ENCODE assay signal across 12 cellular contexts in the genomic region with DNA sequence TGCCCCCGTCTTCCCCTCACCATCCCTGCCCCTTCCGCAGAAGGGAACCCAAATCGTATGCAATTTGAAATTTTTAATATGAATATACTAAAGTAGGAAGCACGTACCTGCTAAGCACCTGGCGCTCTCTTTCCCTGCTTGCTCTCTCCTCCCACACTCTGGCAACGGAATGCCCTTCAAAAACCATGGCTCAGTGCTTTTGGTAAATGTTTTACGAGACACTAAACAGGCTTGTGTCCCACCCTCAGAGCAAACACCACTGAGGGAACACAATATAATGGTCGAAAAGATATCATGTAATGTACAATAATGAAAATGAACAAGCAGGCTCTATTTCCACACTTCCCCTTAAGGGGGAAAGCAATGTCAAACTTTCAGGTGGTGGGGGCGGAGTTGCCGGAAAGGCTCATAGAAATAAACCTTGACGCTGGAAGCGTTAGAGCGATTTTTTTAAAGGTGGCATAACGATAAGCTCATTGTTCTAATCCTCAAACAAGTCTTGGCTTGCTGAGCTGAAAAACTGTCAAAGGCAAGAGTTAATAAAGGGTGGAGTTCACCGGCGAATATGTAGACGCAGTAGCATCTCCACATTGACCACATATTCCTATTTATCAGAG.
DNase-seq lines count a peak whose midpoint lies in the region; ATAC-seq and TF ChIP-seq lines count a peak whose summit lies in the region.
"Had no signal": no experiment of that assay in that cellular context is flagged by ENCODE, and none has a peak within 500 bp of the region (broad histone marks: within the 10 kb centered on the region; RNA-seq: fewer than 3 reads in every experiment).

No MANE protein-coding gene starts in this region.

- peaks cover 0 to 19% (median 0%) of the 10 kb centered on the region in 4 donors for H3K4me1 ChIP-seq in right lobe of liver
- H3K4me1 ChIP-seq: tibial artery had no signal

- peak overlapping the region; percentile 10 for H3K27ac Mint-ChIP-seq in activated T-helper 1 cell treated with anti-CD3 and anti-CD28 coated beads, Interleukin-12 subunit alpha, Interleukin-12 subunit beta, Interleukin-2, Interleukin-4 antibody, amounts not matched to agents 30 ng/mL and 10 ng/mL and 1 ng/mL, durations not matched to agents 14 hours and 24 hours and 36 hours

- H3K36me3 Mint-ChIP-seq in activated T-helper 1 cell treated with anti-CD3 and anti-CD28 coated beads, Interleukin-12 subunit alpha, Interleukin-12 subunit beta, Interleukin-2, Interleukin-4 antibody, amounts not matched to agents 30 ng/mL and 10 ng/mL and 1 ng/mL, durations not matched to agents 14 hours and 24 hours and 36 hours (ENCODE audit: low read depth), result peaks cover 5% of the 10 kb centered on the region

- no peaks in the 10 kb centered on the region for H3K9me3 ChIP-seq in right lobe of liver
- H3K9me3 ChIP-seq: tibial artery had no signal

- ATAC-seq in right lobe of liver (peak; percentile 69 to 87 (median 80)), HG03097 (IDR thresholded peaks at IDR 0.05; ENCODE audit: low FRiP score, unreplicated experiment) (no peak)

- no peaks in the 10 kb centered on the region for H3K27me3 Mint-ChIP-seq in activated T-helper 1 cell treated with anti-CD3 and anti-CD28 coated beads, Interleukin-12 subunit alpha, Interleukin-12 subunit beta, Interleukin-2, Interleukin-4 antibody, amounts not matched to agents 30 ng/mL and 10 ng/mL and 1 ng/mL, durations not matched to agents 14 hours and 24 hours and 36 hours (ENCODE audit: insufficient read depth)

- H3K27ac ChIP-seq in right lobe of liver, result peak overlapping the region; percentile 72 to 86 (median 83)
- H3K27ac ChIP-seq: tibial artery had no signal

- H3K36me3 ChIP-seq in right lobe of liver, result no peaks in the 10 kb centered on the region
- H3K36me3 ChIP-seq: tibial artery had no signal

- no peaks in the 10 kb centered on the region for H3K9me3 Mint-ChIP-seq in activated T-helper 1 cell treated with anti-CD3 and anti-CD28 coated beads, Interleukin-12 subunit alpha, Interleukin-12 subunit beta, Interleukin-2, Interleukin-4 antibody, amounts not matched to agents 30 ng/mL and 10 ng/mL and 1 ng/mL, durations not matched to agents 14 hours and 24 hours and 36 hours
- H3K9me3 Mint-ChIP-seq: activated T-cell treated with anti-CD3 and anti-CD28 coated beads, Interleukin-2, amount 50 U/mL, for 4 hours had no signal

- no peak for TF ChIP-seq CTCF in right lobe of liver (IDR thresholded peaks at IDR 0.05)

- intact Hi-C loops in activated T-helper 1 cell treated with anti-CD3 and anti-CD28 coated beads, Interleukin-12 subunit alpha, Interleukin-12 subunit beta, Interleukin-2, Interleukin-4 antibody, amounts not matched to agents 30 ng/mL and 10 ng/mL and 1 ng/mL, durations not matched to agents 14 hours and 24 hours and 36 hours (cut with micrococcal nuclease), result loop anchor here (1.0 to 10.0 kb wide), 9 partner anchors 11 to 457 kb away; partner anchors contain the start of gene RBM47
- intact Hi-C loops in right lobe of liver (cut with DNase I), result no loop called here

- H3K4me1 Mint-ChIP-seq in activated T-helper 1 cell treated with anti-CD3 and anti-CD28 coated beads, Interleukin-12 subunit alpha, Interleukin-12 subunit beta, Interleukin-2, Interleukin-4 antibody, amounts not matched to agents 30 ng/mL and 10 ng/mL and 1 ng/mL, durations not matched to agents 14 hours and 24 hours and 36 hours (ENCODE audit: low read depth), result peaks cover 34% of the 10 kb centered on the region

- DNase-seq in ACHN (peak; percentile 83), NCI-H1105 (lab: John Stamatoyannopoulos, UW) (peak; percentile 16), right lobe of liver (peak; percentile 25 to 80 (median 61)), DMS 273 treated with DMSO at 0.1 percent for 48 hours (lab: John Stamatoyannopoulos, UW) (no peak)
- no peak for DNase-seq in activated T-helper 1 cell treated with anti-CD3 and anti-CD28 coated beads, Interleukin-12 subunit alpha, Interleukin-12 subunit beta, Interleukin-2, Interleukin-4 antibody, amounts not matched to agents 30 ng/mL and 10 ng/mL and 1 ng/mL, durations not matched to agents 14 hours and 24 hours and 36 hours (ENCODE audit: low spot score)
- DNase-seq in activated CD4-positive, alpha-beta T cell treated with anti-CD3 and anti-CD28 coated beads, Interleukin-2, amount 50 U/mL, for 48 hours, result no peak
- no peak for DNase-seq in activated naive CD4-positive, alpha-beta T cell treated with anti-CD3 and anti-CD28 coated beads, Interleukin-2, amount 50 U/mL, for 16 hours
- DNase-seq: activated T-cell treated with anti-CD3 and anti-CD28 coated beads, Interleukin-2, amount 50 U/mL, for 4 hours; effector CD4-positive, alpha-beta T cell; left cardiac atrium; tibial artery had no signal

- peak; percentile 82 for TF ChIP-seq POLR2A in right lobe of liver (IDR thresholded peaks at IDR 0.05)

- no peaks in the 10 kb centered on the region for H3K27me3 ChIP-seq in right lobe of liver
- H3K27me3 ChIP-seq: tibial artery had no signal

- peak overlapping the region; percentile 42 to 59 (median 47) for H3K4me3 ChIP-seq in right lobe of liver
- H3K4me3 ChIP-seq: tibial artery had no signal

- no peak overlapping the region for H3K4me3 Mint-ChIP-seq in activated T-helper 1 cell treated with anti-CD3 and anti-CD28 coated beads, Interleukin-12 subunit alpha, Interleukin-12 subunit beta, Interleukin-2, Interleukin-4 antibody, amounts not matched to agents 30 ng/mL and 10 ng/mL and 1 ng/mL, durations not matched to agents 14 hours and 24 hours and 36 hours
- H3K4me3 Mint-ChIP-seq: activated T-cell treated with anti-CD3 and anti-CD28 coated beads, Interleukin-2, amount 50 U/mL, for 4 hours had no signal

- in situ Hi-C loops in ACHN (cut with HindIII; ENCODE audit: low pct_ligation_motif_present, low pct_unique_long_range_greater_than_20kb, low sequenced_read_pairs), result no loop called here

- WGBS in right lobe of liver (ENCODE audit: insufficient coverage, low coverage, low lambda C conversion rate, missing lambda C conversion rate), result 29% methylated on average over 17 of the region's 17 CpGs

Comparison
In these comparisons a context has a peak if more than half of its experiments do, and no peak if none do; other contexts are left out.
1. DNase-seq: peak in ACHN (single experiment), NCI-H1105 (single experiment) and right lobe of liver (3 of 3); none in activated T-helper 1 cell treated with anti-CD3 and anti-CD28 coated beads, Interleukin-12 subunit alpha, Interleukin-12 subunit beta, Interleukin-2, Interleukin-4 antibody, amounts not matched to agents 30 ng/mL and 10 ng/mL and 1 ng/mL, durations not matched to agents 14 hours and 24 hours and 36 hours (single experiment), activated CD4-positive, alpha-beta T cell treated with anti-CD3 and anti-CD28 coated beads, Interleukin-2, amount 50 U/mL, for 48 hours (0 of 2), activated naive CD4-positive, alpha-beta T cell treated with anti-CD3 and anti-CD28 coated beads, Interleukin-2, amount 50 U/mL, for 16 hours (single experiment) and DMS 273 treated with DMSO at 0.1 percent for 48 hours (single experiment).